In genomic region chr6:66751630-66752029, GRCh38 we compare ENCODE assay signal across 22 cellular contexts.
DNase-seq lines count a peak whose midpoint lies in the region; TF ChIP-seq lines count a peak whose summit lies in the region.
"Had no signal": no experiment of that assay in that cellular context is flagged by ENCODE, and none has a peak within 500 bp of the region (broad histone marks: within the 10 kb centered on the region; RNA-seq: fewer than 3 reads in every experiment).

No MANE protein-coding gene starts in this region.

- no peaks in the 10 kb centered on the region for H3K79me2 ChIP-seq in KMS-11 (ENCODE audit: insufficient read depth, low read depth)
- H3K79me2 ChIP-seq in MM.1S (ENCODE audit: low read length) = no peaks in the 10 kb centered on the region

- no peak overlapping the region for H3K9ac ChIP-seq in KMS-11
- no peak overlapping the region for H3K9ac ChIP-seq in MM.1S (ENCODE audit: low read length)
- H3K9ac ChIP-seq: BLaER1 had no signal

- TF ChIP-seq CTCF in KMS-11 (conservative IDR thresholded peaks at IDR 0.05; ENCODE audit: low read depth, low read length) (no peak), MM.1S (IDR thresholded peaks at IDR 0.05; ENCODE audit: low read length) (no peak), coronary artery (IDR thresholded peaks at IDR 0.05) (no peak)

- no peak overlapping the region for H3K4me3 ChIP-seq in KMS-11 (IDR thresholded peaks at IDR 0.05; ENCODE audit: insufficient read depth, low read depth, low read length)
- H3K4me3 ChIP-seq in MM.1S (ENCODE audit: low read length) = no peak overlapping the region
- no peak overlapping the region for H3K4me3 ChIP-seq in coronary artery
- H3K4me3 ChIP-seq: BLaER1, GM12878 had no signal

- peaks cover 27% of the 10 kb centered on the region for H3K4me1 ChIP-seq in KMS-11 (ENCODE audit: low read depth, poor library complexity, severe bottlenecking)
- H3K4me1 ChIP-seq in MM.1S (ENCODE audit: low read length) = no peaks in the 10 kb centered on the region
- H3K4me1 ChIP-seq: BLaER1 had no signal

- DNase-seq in MM.1S = peak; percentile 34
- DNase-seq in RPMI8226 = peak; percentile 74
- DNase-seq in coronary artery (ENCODE audit: low spot score) = no peak
- no peak for DNase-seq in cerebellum (ENCODE audit: low spot score)
- DNase-seq: 8988T; ACHN; BE2C; C1 segment of cervical spinal cord; CD4-positive, alpha-beta memory T cell; CD4-positive, CD25-positive, alpha-beta regulatory T cell; CD8-positive, alpha-beta memory T cell; COR-L47; DMS 273 treated with DMSO at 0.1 percent for 48 hours; DMS153; DMS53; DMS79; DND-41; EL; GDM1 had no signal

- H3K9me3 ChIP-seq in MM.1S (replicated peaks; ENCODE audit: insufficient read depth, low read length) = no peaks in the 10 kb centered on the region
- H3K9me3 ChIP-seq: BE2C, BLaER1 had no signal

- H3K27ac ChIP-seq in KMS-11 (peak overlapping the region; percentile 39; the same call in 1 of the 2 replicates), MM.1S (ENCODE audit: low read length) (no peak overlapping the region), coronary artery (no peak overlapping the region)
- H3K27ac ChIP-seq: BLaER1 had no signal

- H4K20me1 ChIP-seq in KMS-11 (ENCODE audit: insufficient read depth) (no peaks in the 10 kb centered on the region), MM.1S (ENCODE audit: insufficient read depth, low read length) (no peaks in the 10 kb centered on the region)
- H4K20me1 ChIP-seq: BLaER1 had no signal

- H3K36me3 ChIP-seq in KMS-11 (ENCODE audit: insufficient read depth) = no peaks in the 10 kb centered on the region
- no peaks in the 10 kb centered on the region for H3K36me3 ChIP-seq in MM.1S (replicated peaks; ENCODE audit: insufficient read depth, low read length)
- H3K36me3 ChIP-seq: BE2C, BLaER1 had no signal

- H3K27me3 ChIP-seq in KMS-11 (ENCODE audit: insufficient read depth, low read depth) (no peaks in the 10 kb centered on the region), MM.1S (replicated peaks; ENCODE audit: insufficient read depth, low read length) (no peaks in the 10 kb centered on the region)
- H3K27me3 ChIP-seq: BE2C, BLaER1 had no signal

- H3F3A ChIP-seq in MM.1S (ENCODE audit: insufficient read depth, low read length) = no peaks in the 10 kb centered on the region

- H3K4me2 ChIP-seq in KMS-11 = peak overlapping the region; percentile 56
- H3K4me2 ChIP-seq in MM.1S (ENCODE audit: low read depth, low read length) = no peak overlapping the region
- H3K4me2 ChIP-seq: BLaER1 had no signal

- no peaks in the 10 kb centered on the region for H3K9me2 ChIP-seq in MM.1S (replicated peaks; ENCODE audit: insufficient read depth, low read length)

- H2AFZ ChIP-seq in KMS-11 (ENCODE audit: low read depth) = no peak overlapping the region
- H2AFZ ChIP-seq in MM.1S (ENCODE audit: low read length) = no peak overlapping the region

Comparison
In these comparisons a context has a peak if more than half of its experiments do, and no peak if none do; other contexts are left out.
1. DNase-seq: peak in MM.1S (single experiment) and RPMI8226 (single experiment); none in coronary artery (single experiment) and cerebellum (single experiment).